Comparison of ENCODE assay signal across 27 cellular contexts in genomic region chr6:42915737-42916136, GRCh38. TPM values are rescaled to one million over a fixed set of nuclear protein-coding genes. Genes with fewer than 3 reads are reported as not detected.
A peak's percentile ranks its signal among the peaks of the same experiment; 100 is the strongest.
DNase-seq lines count a peak whose midpoint lies in the region; ATAC-seq and TF ChIP-seq lines count a peak whose summit lies in the region.
"Had no signal": no experiment of that assay in that cellular context is flagged by ENCODE, and none has a peak within 500 bp of the region (broad histone marks: within the 10 kb centered on the region; RNA-seq: fewer than 3 reads in every experiment).

Gene PTCRA (plus strand): TSS chr6:42916053. CDS start chr6:42916070, 17 bp downstream.

- no peaks in the 10 kb centered on the region for H3K27me3 Mint-ChIP-seq in activated B cell treated with CpG ODN at 0.5 μM for 24 hours
- H3K27me3 Mint-ChIP-seq: progenitor cell of endocrine pancreas had no signal

- TF ChIP-seq POLR2A in GM18505 (IDR thresholded peaks at IDR 0.05; ENCODE audit: borderline replicate concordance, extremely low read depth, insufficient read depth, insufficient read length) (no peak), esophagus squamous epithelium (IDR thresholded peaks at IDR 0.05) (no peak)

- H3K4me1 ChIP-seq in osteoblast (ENCODE audit: insufficient read depth, low read length) (peaks cover 10% of the 10 kb centered on the region), esophagus squamous epithelium (peaks cover 3 to 17% (median 6%) of the 10 kb centered on the region in 3 donors)

- DNase-seq in GM06990 (ENCODE audit: extremely low read depth, insufficient read length) (peak; percentile 55), activated B cell treated with CpG ODN at 0.5 μM for 24 hours (no peak), osteoblast (ENCODE audit: insufficient read length, low spot score, missing footprints) (peak; percentile 72), esophagus squamous epithelium (lab: John Stamatoyannopoulos, UW) (no peak)
- DNase-seq: activated CD4-positive, alpha-beta T cell treated with anti-CD3 and anti-CD28 coated beads for 36 hours; activated naive CD4-positive, alpha-beta T cell treated with anti-CD3 and anti-CD28 coated beads, Interleukin-2, amount 50 U/mL, for 16 hours; activated T-cell treated with anti-CD3 and anti-CD28 coated beads, Interleukin-2, amount 50 U/mL, for 48 hours; CD4-positive, alpha-beta T cell; cerebellar nuclear complex; foreskin melanocyte; GM23248; hippocampal formation; KG1; left ventricle myocardium inferior; NCI-H187 treated with DMSO at 0.1 percent for 48 hours; NCI-H226; NCI-H748 treated with DMSO at 0.1 percent for 48 hours; PC-3; stimulated activated CD8-positive, alpha-beta memory T cell treated with anti-CD3 and anti-CD28 coated beads, Interleukin-4, amount 100 ng/mL, for 48 hours had no signal

- WGBS in esophagus squamous epithelium, 2 donors: 70 to 100% methylated on average over 3 to 7 of the region's 10 CpGs

- H3K9me3 ChIP-seq in osteoblast (ENCODE audit: low read depth, low read length) (no peaks in the 10 kb centered on the region), esophagus squamous epithelium (no peaks in the 10 kb centered on the region)
- H3K9me3 ChIP-seq: left ventricle myocardium inferior, mucosa of descending colon had no signal

- no peak within 1 kb of the TSS for H3K4me3 ChIP-seq in GM06990 (replicated peaks; ENCODE audit: low read depth, low read length)
- H3K4me3 ChIP-seq in osteoblast (ENCODE audit: insufficient read depth, low read length): no peak within 1 kb of the TSS
- H3K4me3 ChIP-seq in esophagus squamous epithelium: no peak within 1 kb of the TSS
- H3K4me3 ChIP-seq: GM23248, left ventricle myocardium inferior, mucosa of descending colon had no signal

- H3K4me3 Mint-ChIP-seq in activated B cell treated with CpG ODN at 0.5 μM for 24 hours: no peak within 1 kb of the TSS
- H3K4me3 Mint-ChIP-seq: activated CD4-positive, alpha-beta T cell treated with anti-CD3 and anti-CD28 coated beads for 36 hours; CD4-positive, alpha-beta T cell; neural crest cell had no signal

- H3K36me3 Mint-ChIP-seq in activated B cell treated with CpG ODN at 0.5 μM for 24 hours (ENCODE audit: low read depth): no peaks in the 10 kb centered on the region

- ATAC-seq in HG02678 (IDR thresholded peaks at IDR 0.05; ENCODE audit: unreplicated experiment): peak; percentile 80
- peak; percentile 50 for ATAC-seq in activated B cell treated with CpG ODN at 0.5 μM for 24 hours (ENCODE audit: low read depth)
- ATAC-seq in GM18517 (IDR thresholded peaks at IDR 0.05; ENCODE audit: unreplicated experiment): no peak
- no peak for ATAC-seq in GM18505 (IDR thresholded peaks at IDR 0.05; ENCODE audit: unreplicated experiment)
- ATAC-seq: mucosa of descending colon, PC-3 had no signal

- no peaks in the 10 kb centered on the region for H3K27me3 ChIP-seq in GM06990 (replicated peaks; ENCODE audit: control insufficient read depth, insufficient read depth, low read length)
- no peaks in the 10 kb centered on the region for H3K27me3 ChIP-seq in osteoblast (ENCODE audit: insufficient read depth, low read length)
- H3K27me3 ChIP-seq in esophagus squamous epithelium: peaks cover 0 to 32% (median 0%) of the 10 kb centered on the region in 4 donors

- H3K9me3 Mint-ChIP-seq in activated B cell treated with CpG ODN at 0.5 μM for 24 hours: no peaks in the 10 kb centered on the region
- H3K9me3 Mint-ChIP-seq: CD4-positive, alpha-beta T cell; neural crest cell had no signal

- intact Hi-C loops in activated B cell treated with CpG ODN at 0.5 μM for 24 hours (cut with micrococcal nuclease): no loop called here
- intact Hi-C loops in esophagus squamous epithelium (cut with DNase I): no loop called here

- H3K36me3 ChIP-seq in GM06990 (ENCODE audit: control insufficient read depth, insufficient read depth, low read length) (no peaks in the 10 kb centered on the region), osteoblast (ENCODE audit: insufficient read depth, low read length) (no peaks in the 10 kb centered on the region), esophagus squamous epithelium (no peaks in the 10 kb centered on the region)
- H3K36me3 ChIP-seq: left ventricle myocardium inferior had no signal

- POLR2A ChIA-PET in activated B cell treated with CpG ODN at 0.5 μM for 24 hours (lab: Charles Lee): interaction anchor here (0.7 to 3.1 kb wide), 3 partner anchors 9 to 48 kb away, joined by 3 to 20 read pairs (median 5); partner anchors contain the start of gene CNPY3

- H2AFZ ChIP-seq in osteoblast (ENCODE audit: low read length): no peak within 1 kb of the TSS
- H2AFZ ChIP-seq: GM23248 had no signal

- TF ChIP-seq CTCF in GM06990 (IDR thresholded peaks at IDR 0.05; ENCODE audit: insufficient read depth, low read length, poor library complexity, severe bottlenecking) (no peak), activated B cell treated with CpG ODN at 0.5 μM for 24 hours (IDR thresholded peaks at IDR 0.05) (no peak), osteoblast (IDR thresholded peaks at IDR 0.05; ENCODE audit: extremely low read depth, low read depth, low read length) (no peak), esophagus squamous epithelium (IDR thresholded peaks at IDR 0.05) (no peak)

- H4K20me1 ChIP-seq in osteoblast (ENCODE audit: insufficient read depth, low read length): no peaks in the 10 kb centered on the region

- CTCF ChIA-PET in activated B cell treated with CpG ODN at 0.5 μM for 24 hours (lab: Charles Lee): no interaction called here

- H3K4me1 Mint-ChIP-seq in activated B cell treated with CpG ODN at 0.5 μM for 24 hours: peaks cover 8% of the 10 kb centered on the region

- H3K4me2 ChIP-seq in osteoblast (ENCODE audit: insufficient read depth, low read length): no peak within 1 kb of the TSS

- H3K27ac Mint-ChIP-seq in activated B cell treated with CpG ODN at 0.5 μM for 24 hours: no peak within 1 kb of the TSS
- H3K27ac Mint-ChIP-seq: activated CD4-positive, alpha-beta T cell treated with anti-CD3 and anti-CD28 coated beads for 36 hours; CD4-positive, alpha-beta T cell; progenitor cell of endocrine pancreas had no signal

- H3K27ac ChIP-seq in osteoblast (ENCODE audit: low read depth, low read length) (no peak within 1 kb of the TSS), esophagus squamous epithelium (no peak within 1 kb of the TSS)
- H3K27ac ChIP-seq: GM23248, left ventricle myocardium inferior had no signal

- no peaks in the 10 kb centered on the region for H3K79me2 ChIP-seq in osteoblast (ENCODE audit: insufficient read depth, low read length)

RNA-seq across cellular contexts. Expression of gene PTCRA, which starts in this region (rescaled TPM):
- total RNA-seq in activated B cell treated with CpG ODN at 0.5 μM for 24 hours (not detected in 2 replicates), osteoblast (not detected in 2 replicates), esophagus squamous epithelium (not detected)
- total RNA-seq: activated CD4-positive, alpha-beta T cell treated with anti-CD3 and anti-CD28 coated beads for 36 hours; CD4-positive, alpha-beta T cell; epithelial cell of proximal tubule; GM23248; left ventricle myocardium inferior; mucosa of descending colon; neural crest cell; PC-3; progenitor cell of endocrine pancreas; temporal lobe had no signal

Comparison
In these comparisons a context has a peak if more than half of its experiments do, and no peak if none do; other contexts are left out.
1. Peak in ATAC-seq in activated B cell treated with CpG ODN at 0.5 μM for 24 hours; RNA of the gene not detected or under 1 TPM.
2. Peak in DNase-seq in osteoblast; RNA of the gene not detected or under 1 TPM.